26 cellular contexts compared by ENCODE assay signal in the genomic region with DNA sequence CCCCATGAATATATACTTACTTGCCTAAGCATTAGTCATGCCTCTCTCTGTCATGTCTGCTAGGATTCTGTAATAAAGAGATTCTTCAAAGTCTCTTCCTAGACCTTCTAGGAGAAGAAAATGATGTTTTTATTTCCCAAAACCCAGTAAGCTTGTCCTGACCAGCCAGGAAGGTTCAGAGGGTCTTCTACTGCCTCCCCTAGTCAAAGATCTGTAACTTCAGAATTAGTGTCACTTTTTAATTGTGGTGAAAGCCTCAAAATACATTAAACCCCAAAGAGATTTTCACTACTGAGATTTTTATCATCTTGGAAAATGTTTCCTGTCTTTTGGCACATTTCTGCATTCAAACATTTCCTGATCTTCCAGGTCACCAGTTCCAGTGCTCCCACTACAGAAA.
DNase-seq lines count a peak whose midpoint lies in the region; ATAC-seq and TF ChIP-seq lines count a peak whose summit lies in the region.
"Had no signal": no experiment of that assay in that cellular context is flagged by ENCODE, and none has a peak within 500 bp of the region (broad histone marks: within the 10 kb centered on the region; RNA-seq: fewer than 3 reads in every experiment).

No MANE protein-coding gene starts in this region.

- no peaks in the 10 kb centered on the region for H3K27me3 ChIP-seq in RWPE2 (ENCODE audit: insufficient read depth, poor library complexity, severe bottlenecking)
- H3K27me3 ChIP-seq in mesendoderm (ENCODE audit: insufficient read depth, low read length, poor library complexity) = no peaks in the 10 kb centered on the region
- H3K27me3 ChIP-seq: colonic mucosa, tibial artery had no signal

- no peak overlapping the region for H3K9ac ChIP-seq in mesendoderm (ENCODE audit: low read length)

- no peak overlapping the region for H2BK5ac ChIP-seq in mesendoderm (ENCODE audit: low read length)

- no peaks in the 10 kb centered on the region for H3K9me3 ChIP-seq in RWPE2 (ENCODE audit: severe bottlenecking)
- H3K9me3 ChIP-seq: colonic mucosa, tibial artery had no signal

- H3K4me3 ChIP-seq in GM12865 (ENCODE audit: low read depth, low read length) = peak overlapping the region; percentile 19; the same call in 1 of the 2 replicates
- no peak overlapping the region for H3K4me3 ChIP-seq in RWPE2 (ENCODE audit: severe bottlenecking)
- H3K4me3 ChIP-seq in mesendoderm (ENCODE audit: low read length) = no peak overlapping the region
- H3K4me3 ChIP-seq: colonic mucosa, lung, tibial artery had no signal

- H3K27ac ChIP-seq in RWPE2 (ENCODE audit: poor library complexity, severe bottlenecking) (peak overlapping the region; percentile 69), cingulate gyrus (ENCODE audit: low read depth, low read length) (peak overlapping the region; percentile 44), mesendoderm (ENCODE audit: low read depth, low read length) (no peak overlapping the region)
- H3K27ac ChIP-seq: colonic mucosa, tibial artery, WERI-Rb-1 had no signal

- no peak overlapping the region for H2BK120ac ChIP-seq in mesendoderm (ENCODE audit: low read depth, low read length)

- TF ChIP-seq CTCF in GM12865 (IDR thresholded peaks at IDR 0.05; ENCODE audit: insufficient read depth, low read depth, low read length, missing control alignments) (no peak), RWPE2 (IDR thresholded peaks at IDR 0.05; ENCODE audit: poor library complexity, severe bottlenecking) (no peak)

- no peaks in the 10 kb centered on the region for H3K79me1 ChIP-seq in mesendoderm (ENCODE audit: low read length)

- no peak for DNase-seq in GM12865 (ENCODE audit: low read depth)
- no peak for DNase-seq in RWPE2 (ENCODE audit: low spot score)
- DNase-seq in mesendoderm = no peak
- no peak for DNase-seq in NCI-H2171 treated with DMSO at 0.1 percent for 48 hours (lab: John Stamatoyannopoulos, UW)
- no peak for DNase-seq in erythroblast (lab: John Stamatoyannopoulos, UW)
- DNase-seq in NCI-H1092 (lab: John Stamatoyannopoulos, UW) = no peak
- DNase-seq: activated CD4-positive, alpha-beta T cell treated with anti-CD3 and anti-CD28 coated beads, Interleukin-2, amount 50 U/mL, for 4 hours; activated CD8-positive, alpha-beta memory T cell treated with anti-CD3 and anti-CD28 coated beads, Interleukin-2, amount 50 U/mL, for 4 hours; activated naive CD8-positive, alpha-beta T cell treated with anti-CD3 and anti-CD28 coated beads for 36 hours; CD8-positive, alpha-beta memory T cell; colonic mucosa; DMS53; foreskin melanocyte; islet precursor cell; NCI-H1105; NCI-H2029; NCI-H446; nucleus accumbens; retina; stimulated activated CD4-positive, alpha-beta T cell treated with anti-CD3 and anti-CD28 coated beads, Interleukin-4, amount 100 ng/mL, for 4 hours; stimulated activated naive CD8-positive, alpha-beta T cell treated with anti-CD3 and anti-CD28 coated beads, Interleukin-15, amount 100 ng/mL, for 72 hours; tibial artery; WERI-Rb-1 had no signal

- no peak for TF ChIP-seq POLR2A in erythroblast (IDR thresholded peaks at IDR 0.05; ENCODE audit: low read length)

- H3K4me2 ChIP-seq in mesendoderm (ENCODE audit: low read length) = no peak overlapping the region

- no peak overlapping the region for H2AK5ac ChIP-seq in mesendoderm (ENCODE audit: low read length)

- H3K18ac ChIP-seq in mesendoderm (ENCODE audit: low read length) = no peak overlapping the region

- no peak overlapping the region for H4K5ac ChIP-seq in mesendoderm (ENCODE audit: low read length)

- no peak overlapping the region for H3K56ac ChIP-seq in mesendoderm (ENCODE audit: low read length)

- H3K4me1 ChIP-seq in RWPE2 (ENCODE audit: insufficient read depth, poor library complexity, severe bottlenecking) (peaks cover 36% of the 10 kb centered on the region), mesendoderm (ENCODE audit: control insufficient read depth, low read depth, low read length) (peaks cover 4% of the 10 kb centered on the region)
- H3K4me1 ChIP-seq: colonic mucosa had no signal

- H3K4ac ChIP-seq in mesendoderm (ENCODE audit: low read depth, low read length) = no peak overlapping the region

- no peaks in the 10 kb centered on the region for H3K79me2 ChIP-seq in mesendoderm (ENCODE audit: control insufficient read depth, insufficient read depth, low read length)

- H2BK15ac ChIP-seq in mesendoderm (replicated peaks; ENCODE audit: low read depth) = peak overlapping the region; percentile 85

- no peak overlapping the region for H3K23ac ChIP-seq in mesendoderm (ENCODE audit: low read length)

- H4K8ac ChIP-seq in mesendoderm (ENCODE audit: low read depth, low read length) = no peak overlapping the region

- ATAC-seq in RWPE2 (ENCODE audit: low read depth) = no peak
- ATAC-seq in HG03135 (IDR thresholded peaks at IDR 0.05; ENCODE audit: unreplicated experiment) = no peak
- ATAC-seq: stimulated activated naive CD8-positive, alpha-beta T cell treated with anti-CD3 and anti-CD28 coated beads, Interleukin-15, amount 100 ng/mL, for 72 hours had no signal

- no peaks in the 10 kb centered on the region for H3K36me3 ChIP-seq in RWPE2 (ENCODE audit: low read depth)
- H3K36me3 ChIP-seq in mesendoderm (ENCODE audit: control insufficient read depth, insufficient read depth, low read length) = no peaks in the 10 kb centered on the region
- H3K36me3 ChIP-seq: colonic mucosa, tibial artery, WERI-Rb-1 had no signal
